11 cellular contexts compared by ENCODE assay signal in genomic region chr16:81830845-81831600, GRCh38. TPM values are rescaled to one million over a fixed set of nuclear protein-coding genes. Genes with fewer than 3 reads are reported as not detected.
DNase-seq lines count a peak whose midpoint lies in the region; ATAC-seq and TF ChIP-seq lines count a peak whose summit lies in the region.
"Had no signal": no experiment of that assay in that cellular context is flagged by ENCODE, and none has a peak within 500 bp of the region (broad histone marks: within the 10 kb centered on the region; RNA-seq: fewer than 3 reads in every experiment).

No MANE protein-coding gene starts in this region.

- ATAC-seq in GM18909 (IDR thresholded peaks at IDR 0.05; ENCODE audit: poor library complexity, unreplicated experiment) (peak; percentile 5), HG03342 (IDR thresholded peaks at IDR 0.05; ENCODE audit: unreplicated experiment) (peak; percentile 4)
- ATAC-seq in activated naive CD8-positive, alpha-beta T cell treated with anti-CD3 and anti-CD28 coated beads, Interleukin-2, amount 50 U/mL, for 24 hours = no peak

- no peaks in the 10 kb centered on the region for H3K27me3 ChIP-seq in BLaER1
- H3K27me3 ChIP-seq in suprapubic skin = no peaks in the 10 kb centered on the region

- no peak overlapping the region for H3K4me3 Mint-ChIP-seq in activated naive CD8-positive, alpha-beta T cell treated with anti-CD3 and anti-CD28 coated beads, Interleukin-2, amount 50 U/mL, for 24 hours

- H3K27ac Mint-ChIP-seq in activated naive CD8-positive, alpha-beta T cell treated with anti-CD3 and anti-CD28 coated beads, Interleukin-2, amount 50 U/mL, for 24 hours = peak overlapping the region; percentile 46

- H3K36me3 ChIP-seq in BLaER1 (no peaks in the 10 kb centered on the region), suprapubic skin (no peaks in the 10 kb centered on the region)

- WGBS in suprapubic skin = 53% methylated on average over 9 of the region's 9 CpGs

- H3K27me3 Mint-ChIP-seq in activated naive CD8-positive, alpha-beta T cell treated with anti-CD3 and anti-CD28 coated beads, Interleukin-2, amount 50 U/mL, for 24 hours = no peaks in the 10 kb centered on the region

- no peaks in the 10 kb centered on the region for H3K36me3 Mint-ChIP-seq in activated naive CD8-positive, alpha-beta T cell treated with anti-CD3 and anti-CD28 coated beads, Interleukin-2, amount 50 U/mL, for 24 hours (ENCODE audit: low read depth)

- H3K27ac ChIP-seq in BLaER1 (peak overlapping the region; percentile 93), suprapubic skin (no peak overlapping the region)

- H3K4me2 ChIP-seq in BLaER1 = peak overlapping the region; percentile 98

- DNase-seq in activated naive CD8-positive, alpha-beta T cell treated with anti-CD3 and anti-CD28 coated beads, Interleukin-2, amount 50 U/mL, for 24 hours = no peak
- DNase-seq in AG08395 (ENCODE audit: low spot score) = no peak
- no peak for DNase-seq in islet precursor cell
- no peak for DNase-seq in LoVo (ENCODE audit: low spot score)
- no peak for DNase-seq in suprapubic skin (ENCODE audit: low spot score in 2 of 2)
- DNase-seq: activated CD4-positive, alpha-beta T cell treated with anti-CD3 and anti-CD28 coated beads for 4 hours; activated naive CD4-positive, alpha-beta T cell; NCI-H446 treated with DMSO at 0.1 percent for 48 hours had no signal

- no peak for TF ChIP-seq POLR2A in suprapubic skin (IDR thresholded peaks at IDR 0.05)

- no peaks in the 10 kb centered on the region for H4K20me1 ChIP-seq in BLaER1

- H3K4me1 ChIP-seq in BLaER1 = peaks cover 100% of the 10 kb centered on the region
- H3K4me1 ChIP-seq in suprapubic skin = no peaks in the 10 kb centered on the region

- H3K9ac ChIP-seq in BLaER1 = peak overlapping the region; percentile 74

- TF ChIP-seq CTCF in suprapubic skin (IDR thresholded peaks at IDR 0.05) = no peak

- no peaks in the 10 kb centered on the region for H3K9me3 Mint-ChIP-seq in activated naive CD8-positive, alpha-beta T cell treated with anti-CD3 and anti-CD28 coated beads, Interleukin-2, amount 50 U/mL, for 24 hours

- peaks cover 40% of the 10 kb centered on the region for H3K4me1 Mint-ChIP-seq in activated naive CD8-positive, alpha-beta T cell treated with anti-CD3 and anti-CD28 coated beads, Interleukin-2, amount 50 U/mL, for 24 hours

- TF ChIP-seq EP300 in suprapubic skin (IDR thresholded peaks at IDR 0.05) = no peak

- H3K9me3 ChIP-seq in BLaER1 (no peaks in the 10 kb centered on the region), suprapubic skin (no peaks in the 10 kb centered on the region)

- peak overlapping the region; percentile 55 for H3K4me3 ChIP-seq in BLaER1
- no peak overlapping the region for H3K4me3 ChIP-seq in suprapubic skin

RNA-seq across cellular contexts. Expression of gene PLCG2, which starts 51.9 kb away (rescaled TPM):
- total RNA-seq in suprapubic skin = 10 to 100 TPM in 3 of 4 donors, 1 to 10 TPM in 1; 6.5 to 24.1 (median 10.5) TPM
